ENCODE assay signal across 19 cellular contexts in genomic region chr5:121731377-121731776, GRCh38.
DNase-seq lines count a peak whose midpoint lies in the region; ATAC-seq and TF ChIP-seq lines count a peak whose summit lies in the region.
"Had no signal": no experiment of that assay in that cellular context is flagged by ENCODE, and none has a peak within 500 bp of the region (broad histone marks: within the 10 kb centered on the region; RNA-seq: fewer than 3 reads in every experiment).

No MANE protein-coding gene starts in this region.

- H3K9ac ChIP-seq in adipocyte (ENCODE audit: low read length), result no peak overlapping the region

- DNase-seq in adipocyte (ENCODE audit: low read depth) (peak; percentile 1), Right ventricle myocardium superior (no peak), right atrium auricular region (ENCODE audit: low spot score) (no peak), psoas muscle (no peak), transverse colon (no peak), vagina (ENCODE audit: extremely low spot score in 2 of 2) (no peak), tibial nerve (ENCODE audit: low spot score in 2 of 2) (no peak)
- DNase-seq: EL, GF-D8, KBM-7, MM.1S, NCI-H1048, NCI-H1417 treated with DMSO at 0.1 percent for 48 hours, NCI-H187, NCI-H446, OCI-M1 had no signal

- TF ChIP-seq EP300 in transverse colon (IDR thresholded peaks at IDR 0.05; ENCODE audit: low read depth), result no peak
- no peak for TF ChIP-seq EP300 in tibial nerve (IDR thresholded peaks at IDR 0.05)

- H3K27ac ChIP-seq in right atrium auricular region (peak overlapping the region; percentile 46 to 83), psoas muscle (no peak overlapping the region), transverse colon (no peak overlapping the region), vagina (no peak overlapping the region), tibial nerve (no peak overlapping the region)
- H3K27ac ChIP-seq: HL-60 had no signal

- H3K27me3 ChIP-seq in adipocyte (replicated peaks; ENCODE audit: control insufficient read depth, insufficient read depth, low read length), result no peaks in the 10 kb centered on the region
- H3K27me3 ChIP-seq in right atrium auricular region, result no peaks in the 10 kb centered on the region
- no peaks in the 10 kb centered on the region for H3K27me3 ChIP-seq in psoas muscle (ENCODE audit: insufficient read depth in 3 of 3, low read length in 2 of 3)
- no peaks in the 10 kb centered on the region for H3K27me3 ChIP-seq in transverse colon
- H3K27me3 ChIP-seq in vagina, result no peaks in the 10 kb centered on the region
- H3K27me3 ChIP-seq in tibial nerve, result no peaks in the 10 kb centered on the region

- H3K9me3 ChIP-seq in adipocyte (ENCODE audit: control insufficient read depth, low read length), result no peaks in the 10 kb centered on the region
- H3K9me3 ChIP-seq in right atrium auricular region, result no peaks in the 10 kb centered on the region
- no peaks in the 10 kb centered on the region for H3K9me3 ChIP-seq in psoas muscle
- no peaks in the 10 kb centered on the region for H3K9me3 ChIP-seq in transverse colon
- H3K9me3 ChIP-seq in vagina, result no peaks in the 10 kb centered on the region
- H3K9me3 ChIP-seq in tibial nerve, result no peaks in the 10 kb centered on the region

- H3K4me1 ChIP-seq in adipocyte (ENCODE audit: control insufficient read depth, insufficient read depth, low read length) (peaks cover 7% of the 10 kb centered on the region), right atrium auricular region (no peaks in the 10 kb centered on the region), psoas muscle (peaks cover 12% of the 10 kb centered on the region), transverse colon (no peaks in the 10 kb centered on the region), vagina (no peaks in the 10 kb centered on the region), tibial nerve (no peaks in the 10 kb centered on the region)
- H3K4me1 ChIP-seq: HAP-1 had no signal

- ATAC-seq in Right ventricle myocardium superior (ENCODE audit: poor library complexity), result peak; percentile 92
- ATAC-seq in psoas muscle, result peak; percentile 81 to 97 (median 90)
- ATAC-seq: GM23338 had no signal

- no peak overlapping the region for H3K4me3 ChIP-seq in adipocyte (ENCODE audit: low read length)
- no peak overlapping the region for H3K4me3 ChIP-seq in right atrium auricular region
- no peak overlapping the region for H3K4me3 ChIP-seq in psoas muscle
- no peak overlapping the region for H3K4me3 ChIP-seq in transverse colon
- no peak overlapping the region for H3K4me3 ChIP-seq in vagina
- H3K4me3 ChIP-seq in tibial nerve, result no peak overlapping the region
- H3K4me3 ChIP-seq: GM23338, HAP-1 had no signal

- no peak for TF ChIP-seq POLR2A in transverse colon (IDR thresholded peaks at IDR 0.05)
- no peak for TF ChIP-seq POLR2A in vagina (IDR thresholded peaks at IDR 0.05)
- no peak for TF ChIP-seq POLR2A in tibial nerve (IDR thresholded peaks at IDR 0.05)

- H3K36me3 ChIP-seq in adipocyte (ENCODE audit: control insufficient read depth, insufficient read depth, low read length, severe bottlenecking), result no peaks in the 10 kb centered on the region
- H3K36me3 ChIP-seq in right atrium auricular region, result no peaks in the 10 kb centered on the region
- no peaks in the 10 kb centered on the region for H3K36me3 ChIP-seq in psoas muscle (ENCODE audit: insufficient read depth in 1 of 2, low read depth in 1 of 2)
- H3K36me3 ChIP-seq in transverse colon, result no peaks in the 10 kb centered on the region
- no peaks in the 10 kb centered on the region for H3K36me3 ChIP-seq in vagina
- no peaks in the 10 kb centered on the region for H3K36me3 ChIP-seq in tibial nerve
- H3K36me3 ChIP-seq: HAP-1 had no signal

- intact Hi-C loops in Right ventricle myocardium superior (cut with DNase I) (no loop called here), psoas muscle (cut with DNase I) (no loop called here), transverse colon (cut with DNase I; ENCODE audit: low total_unique reads) (no loop called here), vagina (cut with DNase I) (no loop called here)

- in situ Hi-C loops in transverse colon (cut with MboI; ENCODE audit: low pct_ligation_motif_present in 1 of 4, low pct_unique_long_range_greater_than_20kb in 1 of 4, low sequenced_read_pairs in 3 of 4), result no loop called here

- 34 to 66% (median 42%) methylated on average over 3 of the region's 3 CpGs for WGBS in psoas muscle, 3 donors
- 49 to 50% methylated on average over 3 of the region's 3 CpGs for WGBS in transverse colon (ENCODE audit: low coverage in 1 of 2), 2 donors
- WGBS in tibial nerve, 2 donors, result 47 to 57% methylated on average over 3 of the region's 3 CpGs

- TF ChIP-seq CTCF in right atrium auricular region (IDR thresholded peaks at IDR 0.05) (no peak), psoas muscle (IDR thresholded peaks at IDR 0.05) (no peak), transverse colon (IDR thresholded peaks at IDR 0.05) (no peak), vagina (IDR thresholded peaks at IDR 0.05) (no peak), tibial nerve (IDR thresholded peaks at IDR 0.05) (no peak)

Comparison
In these comparisons a context has a peak if more than half of its experiments do, and no peak if none do; other contexts are left out.
1. H3K27ac ChIP-seq: peak in right atrium auricular region (2 of 2); none in psoas muscle (single experiment), transverse colon (0 of 4), vagina (single experiment) and tibial nerve (0 of 4).